ENCODE assay signal across 8 cellular contexts in the genomic region with DNA sequence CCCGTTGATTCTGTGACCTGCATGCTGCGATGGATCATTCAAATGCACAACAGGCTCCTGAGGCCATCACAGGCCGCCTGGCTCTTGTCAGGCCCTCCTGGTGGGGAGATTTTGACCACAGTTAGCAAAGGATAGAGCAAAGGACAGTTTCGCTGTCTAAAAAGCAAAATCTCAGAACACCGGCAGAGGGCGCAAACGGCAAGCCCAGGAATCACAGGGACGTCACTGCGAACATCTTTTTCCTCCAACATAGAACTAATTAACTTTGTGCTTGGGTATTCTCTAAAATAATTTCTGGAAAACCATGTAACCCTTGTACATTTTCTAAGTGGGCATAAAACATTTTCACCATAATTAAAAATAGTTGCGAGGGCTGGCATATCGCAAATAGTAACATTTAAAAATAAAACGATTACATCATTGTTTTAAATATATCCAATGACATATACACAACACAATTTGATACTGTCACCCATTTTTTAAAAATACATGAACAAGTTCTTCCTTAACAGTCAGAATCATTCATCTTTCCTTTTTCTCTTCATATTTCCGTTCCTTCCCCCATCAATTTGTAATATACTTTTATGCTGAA. TPM values are rescaled to one million over a fixed set of nuclear protein-coding genes. Genes with fewer than 3 reads are reported as not detected.
A peak's percentile ranks its signal among the peaks of the same experiment; 100 is the strongest.
DNase-seq lines count a peak whose midpoint lies in the region; ATAC-seq and TF ChIP-seq lines count a peak whose summit lies in the region.

No MANE protein-coding gene starts in this region.

- intact Hi-C loops in head of caudate nucleus (cut with DNase I): loop anchor here (5.0 kb wide), 1 partner anchor 133 kb away; the partner anchor contains the start of gene ALDH3A2
- intact Hi-C loops in posterior cingulate gyrus (cut with DNase I): loop anchor here (1.0 to 2.0 kb wide), 2 partner anchors 133 to 252 kb away; no protein-coding TSS in a partner anchor
- intact Hi-C loops in vagina (cut with DNase I): loop anchor here (2.0 to 10.0 kb wide), 2 partner anchors 131 to 253 kb away; partner anchors contain the start of gene ALDH3A2

- H3K4me3 Mint-ChIP-seq in activated naive CD8-positive, alpha-beta T cell treated with anti-CD3 and anti-CD28 coated beads, Interleukin-2, amount 10 ng/mL, durations not matched to agents 7 days and 5 days: no peak overlapping the region

- no peaks in the 10 kb centered on the region for H3K36me3 ChIP-seq in vagina

- H3K9me3 ChIP-seq in vagina: no peaks in the 10 kb centered on the region

- no peaks in the 10 kb centered on the region for H3K4me1 Mint-ChIP-seq in activated naive CD8-positive, alpha-beta T cell treated with anti-CD3 and anti-CD28 coated beads, Interleukin-2, amount 10 ng/mL, durations not matched to agents 7 days and 5 days

- DNase-seq in ELF-1 (ENCODE audit: low read depth, low spot score) (peak; percentile 94), LoVo (ENCODE audit: low spot score) (peak; percentile 72), SKM-1 treated with dmso at 0.1 percent for 144 hours (lab: John Stamatoyannopoulos, UW; ENCODE audit: unreplicated experiment) (peak; percentile 51), head of caudate nucleus (peak; percentile 59 to 92 (median 80)), posterior cingulate gyrus (peak; percentile 47 to 94 (median 76)), vagina (ENCODE audit: extremely low spot score in 2 of 2) (no peak)
- DNase-seq in activated naive CD8-positive, alpha-beta T cell treated with anti-CD3 and anti-CD28 coated beads, Interleukin-2, amount 10 ng/mL, durations not matched to agents 7 days and 5 days: peak; percentile 67

- H3K36me3 Mint-ChIP-seq in activated naive CD8-positive, alpha-beta T cell treated with anti-CD3 and anti-CD28 coated beads, Interleukin-2, amount 10 ng/mL, durations not matched to agents 7 days and 5 days: no peaks in the 10 kb centered on the region

- TF ChIP-seq POLR2A in vagina (IDR thresholded peaks at IDR 0.05): no peak

- peaks cover 9% of the 10 kb centered on the region for H3K27me3 Mint-ChIP-seq in activated naive CD8-positive, alpha-beta T cell treated with anti-CD3 and anti-CD28 coated beads, Interleukin-2, amount 10 ng/mL, durations not matched to agents 7 days and 5 days

- H3K27ac ChIP-seq in vagina: peak overlapping the region; percentile 63

- no peaks in the 10 kb centered on the region for H3K27me3 ChIP-seq in vagina

- peak; percentile 84 to 95 (median 92) for TF ChIP-seq CTCF in vagina (IDR thresholded peaks at IDR 0.05)

- peak; percentile 42 for ATAC-seq in activated naive CD8-positive, alpha-beta T cell treated with anti-CD3 and anti-CD28 coated beads, Interleukin-2, amount 10 ng/mL, durations not matched to agents 7 days and 5 days (ENCODE audit: low read depth)
- ATAC-seq in GM21576 (IDR thresholded peaks at IDR 0.05; ENCODE audit: unreplicated experiment): no peak

- no peaks in the 10 kb centered on the region for H3K4me1 ChIP-seq in vagina

- POLR2A ChIA-PET in activated naive CD8-positive, alpha-beta T cell treated with anti-CD3 and anti-CD28 coated beads, Interleukin-2, amount 10 ng/mL, durations not matched to agents 7 days and 5 days (lab: Charles Lee): no interaction called here

- H3K4me3 ChIP-seq in vagina: no peak overlapping the region

- H3K27ac Mint-ChIP-seq in activated naive CD8-positive, alpha-beta T cell treated with anti-CD3 and anti-CD28 coated beads, Interleukin-2, amount 10 ng/mL, durations not matched to agents 7 days and 5 days: no peak overlapping the region

- H3K9me3 Mint-ChIP-seq in activated naive CD8-positive, alpha-beta T cell treated with anti-CD3 and anti-CD28 coated beads, Interleukin-2, amount 10 ng/mL, durations not matched to agents 7 days and 5 days: no peaks in the 10 kb centered on the region

RNA-seq across cellular contexts. Expression of gene SLC47A1, which starts 19.7 kb away (rescaled TPM):
- not detected for total RNA-seq in activated naive CD8-positive, alpha-beta T cell treated with anti-CD3 and anti-CD28 coated beads, Interleukin-2, amount 10 ng/mL, durations not matched to agents 7 days and 5 days
- 29.7 TPM for total RNA-seq in vagina

Comparison
In these comparisons a context has a peak if more than half of its experiments do, and no peak if none do; other contexts are left out.
1. DNase-seq: peak in ELF-1 (single experiment), LoVo (single experiment), SKM-1 treated with dmso at 0.1 percent for 144 hours (single experiment), activated naive CD8-positive, alpha-beta T cell treated with anti-CD3 and anti-CD28 coated beads, Interleukin-2, amount 10 ng/mL, durations not matched to agents 7 days and 5 days (single experiment), head of caudate nucleus (42 of 42) and posterior cingulate gyrus (10 of 10); none in vagina (0 of 2).
2. RNA of gene SLC47A1, which starts 19.7 kb away (total RNA-seq): 29.7 TPM in vagina (single experiment); not detected in activated naive CD8-positive, alpha-beta T cell treated with anti-CD3 and anti-CD28 coated beads, Interleukin-2, amount 10 ng/mL, durations not matched to agents 7 days and 5 days; every median in the first group is over 10 times any median in the second.